Comparison of ENCODE assay signal across 8 cellular contexts in genomic region chr3:101675709-101676218, GRCh38. TPM values are rescaled to one million over a fixed set of nuclear protein-coding genes. Genes with fewer than 3 reads are reported as not detected.
A peak's percentile ranks its signal among the peaks of the same experiment; 100 is the strongest.
DNase-seq lines count a peak whose midpoint lies in the region; ATAC-seq lines count a peak whose summit lies in the region.

No MANE protein-coding gene starts in this region.

- peaks cover 46% of the 10 kb centered on the region for H3K4me1 Mint-ChIP-seq in stimulated activated memory B cell treated with anti-CD40 and anti-IgM and Interleukin-4, amounts not matched to agents 10 μg/mL and 1 μg/mL and 100 μg/mL, for 72 hours

- H3K36me3 Mint-ChIP-seq in activated naive CD4-positive, alpha-beta T cell treated with anti-CD3 and anti-CD28 coated beads, Interleukin-2, amount 50 U/mL, for 72 hours, result peaks cover 29 to 49% of the 10 kb centered on the region in 2 donors
- H3K36me3 Mint-ChIP-seq in stimulated activated memory B cell treated with anti-CD40 and anti-IgM and Interleukin-4, amounts not matched to agents 10 μg/mL and 1 μg/mL and 100 μg/mL, for 72 hours, result peaks cover 35% of the 10 kb centered on the region

- H3K27me3 Mint-ChIP-seq in stimulated activated memory B cell treated with anti-CD40 and anti-IgM and Interleukin-4, amounts not matched to agents 10 μg/mL and 1 μg/mL and 100 μg/mL, for 72 hours, result no peaks in the 10 kb centered on the region

- H3K36me3 ChIP-seq in HAP-1 (replicated peaks) (peaks cover 18% of the 10 kb centered on the region), iPS DF 6.9 (ENCODE audit: control insufficient read depth, insufficient read depth, low read length) (peaks cover 7% of the 10 kb centered on the region)

- DNase-seq in HAP-1 (ENCODE audit: low spot score in 2 of 2), result peak in 1 of 2 experiments; percentile 52
- DNase-seq in activated naive CD4-positive, alpha-beta T cell treated with anti-CD3 and anti-CD28 coated beads, Interleukin-2, amount 50 U/mL, for 72 hours (ENCODE audit: low spot score in 2 of 2), result no peak
- DNase-seq in iPS DF 6.9 (ENCODE audit: low read depth, low spot score), result no peak
- no peak for DNase-seq in NCI-H2227 treated with DMSO at 0.1 percent for 48 hours (lab: John Stamatoyannopoulos, UW)
- DNase-seq in stimulated activated CD4-positive, alpha-beta T cell treated with anti-CD3 and anti-CD28 coated beads, Interleukin-15, amount 100 ng/mL, for 24 hours, result no peak

- no peaks in the 10 kb centered on the region for H3K9me3 ChIP-seq in HAP-1
- H3K9me3 ChIP-seq in iPS DF 6.9 (ENCODE audit: control insufficient read depth, insufficient read depth, low read length), result no peaks in the 10 kb centered on the region

- H3K4me3 ChIP-seq in HAP-1 (peak overlapping the region; percentile 81), iPS DF 6.9 (ENCODE audit: low read length) (peak overlapping the region; percentile 94; the same call in 1 of the 2 replicates)

- in situ Hi-C loops in HAP-1 (cut with MboI; ENCODE audit: low sequenced_read_pairs), result no loop called here

- H3K27me3 ChIP-seq in HAP-1 (ENCODE audit: low read depth), result no peaks in the 10 kb centered on the region
- H3K27me3 ChIP-seq in iPS DF 6.9 (ENCODE audit: control insufficient read depth, insufficient read depth, low read length), result no peaks in the 10 kb centered on the region

- H3K4me3 Mint-ChIP-seq in stimulated activated memory B cell treated with anti-CD40 and anti-IgM and Interleukin-4, amounts not matched to agents 10 μg/mL and 1 μg/mL and 100 μg/mL, for 72 hours, result peak overlapping the region; percentile 94

- no peak overlapping the region for H3K27ac ChIP-seq in iPS DF 6.9 (ENCODE audit: low read length)

- peak overlapping the region; percentile 94 to 98 for H3K27ac Mint-ChIP-seq in activated naive CD4-positive, alpha-beta T cell treated with anti-CD3 and anti-CD28 coated beads, Interleukin-2, amount 50 U/mL, for 72 hours
- H3K27ac Mint-ChIP-seq in stimulated activated memory B cell treated with anti-CD40 and anti-IgM and Interleukin-4, amounts not matched to agents 10 μg/mL and 1 μg/mL and 100 μg/mL, for 72 hours, result peak overlapping the region; percentile 96

- H3K9me3 Mint-ChIP-seq in activated naive CD4-positive, alpha-beta T cell treated with anti-CD3 and anti-CD28 coated beads, Interleukin-2, amount 50 U/mL, for 72 hours, result no peaks in the 10 kb centered on the region
- no peaks in the 10 kb centered on the region for H3K9me3 Mint-ChIP-seq in stimulated activated memory B cell treated with anti-CD40 and anti-IgM and Interleukin-4, amounts not matched to agents 10 μg/mL and 1 μg/mL and 100 μg/mL, for 72 hours

- ATAC-seq in activated naive CD4-positive, alpha-beta T cell treated with anti-CD3 and anti-CD28 coated beads, Interleukin-2, amount 50 U/mL, for 72 hours, result no peak
- no peak for ATAC-seq in stimulated activated memory B cell treated with anti-CD40 and anti-IgM and Interleukin-4, amounts not matched to agents 10 μg/mL and 1 μg/mL and 100 μg/mL, for 72 hours
- no peak for ATAC-seq in GM21737 (IDR thresholded peaks at IDR 0.05; ENCODE audit: unreplicated experiment)
- ATAC-seq in HG02678 (IDR thresholded peaks at IDR 0.05; ENCODE audit: unreplicated experiment), result no peak

- H3K4me1 ChIP-seq in HAP-1, result peaks cover 18% of the 10 kb centered on the region
- no peaks in the 10 kb centered on the region; the same call in 1 of the 2 replicates for H3K4me1 ChIP-seq in iPS DF 6.9 (ENCODE audit: control insufficient read depth, insufficient read depth, low read length)

- WGBS in iPS DF 6.9 (ENCODE audit: insufficient coverage, insufficient read length), result no CpG with 5 or more reads among the region's 27 CpGs

RNA-seq across cellular contexts. Expression of gene ZBTB11, which starts 1.2 kb away (rescaled TPM):
- 10 to 100 TPM; 22.7 to 48.1 TPM for total RNA-seq in activated naive CD4-positive, alpha-beta T cell treated with anti-CD3 and anti-CD28 coated beads, Interleukin-2, amount 50 U/mL, for 72 hours

RNA-seq across cellular contexts. Expression of gene RPL24, which starts 10.8 kb away (rescaled TPM):
- total RNA-seq in activated naive CD4-positive, alpha-beta T cell treated with anti-CD3 and anti-CD28 coated beads, Interleukin-2, amount 50 U/mL, for 72 hours, result 1,000 to 10,000 TPM; 1,662 to 1,709 TPM

RNA-seq across cellular contexts. Expression of gene CEP97, which starts 48.6 kb away (rescaled TPM):
- total RNA-seq in activated naive CD4-positive, alpha-beta T cell treated with anti-CD3 and anti-CD28 coated beads, Interleukin-2, amount 50 U/mL, for 72 hours, result 10 to 100 TPM; 16.1 to 20.0 TPM
